1 cellular context compared by ENCODE assay signal in genomic region chr7:66995045-66995776, GRCh38.
TF ChIP-seq lines count a peak whose summit lies in the region.
"Not testable (repeated sequence)": the region's sequence is repeated elsewhere in the genome, so short reads cannot be mapped to it uniquely, and the experiment has no call there.

Gene SBDS (minus strand): TSS chr7:66995586. CDS start chr7:66995417, 169 bp downstream.

TF ChIP-seq in HepG2, 621 proteins besides CTCF, POLR2A, EP300 and RAD21 (continued from another document and continues in another):
- TF ChIP-seq ZHX2 (IDR thresholded peaks at IDR 0.05; ENCODE audit: low read depth), result peak; percentile 78
- not testable (repeated sequence) for TF ChIP-seq ZHX2 (CRISPR knock-in tag; IDR thresholded peaks at IDR 0.05; ENCODE audit: borderline replicate concordance); NR2F6 (IDR thresholded peaks at IDR 0.05); ZBTB40 (CRISPR knock-in tag; IDR thresholded peaks at IDR 0.05)
- 0 out of 2 replicates have a peak, but pooled peaks have one; percentile 44 for TF ChIP-seq NR2F6 (CRISPR knock-in tag; IDR thresholded peaks at IDR 0.05)
- peak; percentile 66; the same call in 1 of the 2 replicates for TF ChIP-seq NRL (CRISPR knock-in tag; IDR thresholded peaks at IDR 0.05; ENCODE audit: borderline replicate concordance)
- TF ChIP-seq ZNF274 (CRISPR knock-in tag; IDR thresholded peaks at IDR 0.05), result peak; percentile 72; the same call in 1 of the 2 replicates
- TF ChIP-seq POLR2G (IDR thresholded peaks at IDR 0.05; ENCODE audit: low read depth, low read length), result peak; percentile 90
- TF ChIP-seq MED13 (CRISPR knock-in tag; IDR thresholded peaks at IDR 0.05), result 0 out of 2 replicates have a peak, but pooled peaks have one; percentile 73
- TF ChIP-seq ZNF414 (CRISPR knock-in tag; IDR thresholded peaks at IDR 0.05), result peak; percentile 78; the same call in 1 of the 2 replicates
- TF ChIP-seq BATF2 (CRISPR knock-in tag; IDR thresholded peaks at IDR 0.05), result 0 out of 2 replicates have a peak, but pooled peaks have one; percentile 72
- peak; percentile 95 for TF ChIP-seq ZNF687 (CRISPR knock-in tag; IDR thresholded peaks at IDR 0.05)
- TF ChIP-seq FOXA3 (CRISPR knock-in tag; IDR thresholded peaks at IDR 0.05), result peak; percentile 85
- peak; percentile 27; the same call in 1 of the 2 replicates for TF ChIP-seq TFDP2 (CRISPR knock-in tag; IDR thresholded peaks at IDR 0.05)
- peak; percentile 79 for TF ChIP-seq ZFP91 (CRISPR knock-in tag; IDR thresholded peaks at IDR 0.05; ENCODE audit: borderline replicate concordance)
- peak; percentile 82; the same call in 1 of the 2 replicates for TF ChIP-seq ZNF280B (CRISPR knock-in tag; IDR thresholded peaks at IDR 0.05; ENCODE audit: borderline replicate concordance)
- TF ChIP-seq GMEB1 (CRISPR knock-in tag; IDR thresholded peaks at IDR 0.05; ENCODE audit: borderline replicate concordance), result peak; percentile 46; the same call in 1 of the 2 replicates
- peak; percentile 63; the same call in 1 of the 2 replicates for TF ChIP-seq ZBTB40 (IDR thresholded peaks at IDR 0.05)
